9 cellular contexts compared by ENCODE assay signal in the genomic region with DNA sequence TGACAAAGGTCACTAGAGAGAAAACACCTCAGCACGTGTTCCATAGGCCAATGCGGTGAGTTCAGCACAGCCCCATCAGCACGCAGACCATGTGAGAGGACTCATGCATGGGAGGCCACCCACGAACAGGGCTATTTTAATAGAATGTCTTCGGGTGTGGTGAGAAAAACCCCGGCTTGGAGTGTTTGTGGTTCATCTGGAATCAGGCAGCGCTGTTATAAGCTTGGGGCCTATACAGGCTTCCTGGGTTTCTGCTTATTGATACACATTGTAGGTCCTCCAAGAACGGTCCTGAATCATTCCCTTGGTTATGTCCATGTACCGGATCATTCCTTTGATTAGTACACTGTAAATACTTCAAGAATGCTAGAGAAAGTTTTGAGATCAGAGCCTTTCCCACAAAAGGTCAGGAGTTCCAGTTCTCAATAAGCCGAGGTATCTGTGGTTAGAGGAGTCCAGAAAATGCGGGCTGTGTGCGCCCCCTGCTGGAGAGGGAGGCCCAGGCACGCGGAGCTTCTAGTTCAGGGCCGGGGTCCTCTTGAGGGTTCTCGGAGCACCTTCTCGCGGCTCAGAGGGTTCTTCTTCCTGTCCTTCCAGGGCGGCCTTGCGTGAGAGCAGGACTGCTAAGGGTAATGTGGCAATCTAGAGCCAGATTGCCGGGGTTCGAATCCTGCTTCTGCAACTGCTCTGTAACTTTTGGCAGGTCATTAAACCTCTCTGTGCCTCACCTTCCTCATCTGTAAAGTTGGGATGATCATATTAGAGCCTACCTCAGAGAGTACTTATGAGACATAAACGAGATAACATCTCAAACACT. TPM values are rescaled to one million over a fixed set of nuclear protein-coding genes. Genes with fewer than 3 reads are reported as not detected.
DNase-seq lines count a peak whose midpoint lies in the region; ATAC-seq and TF ChIP-seq lines count a peak whose summit lies in the region.
"Had no signal": no experiment of that assay in that cellular context is flagged by ENCODE, and none has a peak within 500 bp of the region (broad histone marks: within the 10 kb centered on the region; RNA-seq: fewer than 3 reads in every experiment).

No MANE protein-coding gene starts in this region.

- no peak overlapping the region for H3K9ac ChIP-seq in OCI-LY3 (ENCODE audit: low read length)

- ATAC-seq in GM19467 (IDR thresholded peaks at IDR 0.05; ENCODE audit: unreplicated experiment) (peak; percentile 80), HG03565 (IDR thresholded peaks at IDR 0.05; ENCODE audit: unreplicated experiment) (peak; percentile 86)
- ATAC-seq in stimulated activated naive CD8-positive, alpha-beta T cell treated with anti-CD3 and anti-CD28 coated beads, Interleukin-15, amount 100 ng/mL, for 72 hours, result peak; percentile 92

- H3K79me2 ChIP-seq in OCI-LY3 (ENCODE audit: low read length), result no peaks in the 10 kb centered on the region

- TF ChIP-seq CTCF in OCI-LY3 (IDR thresholded peaks at IDR 0.05; ENCODE audit: low read depth, low read length), result peak; percentile 98
- TF ChIP-seq CTCF in fibroblast of mammary gland (conservative IDR thresholded peaks at IDR 0.05; ENCODE audit: control insufficient read depth, insufficient read depth, low read depth, low read length), result peak; percentile 87
- TF ChIP-seq CTCF in neural crest cell (conservative IDR thresholded peaks at IDR 0.05), result peak; percentile 98

- peaks cover 14% of the 10 kb centered on the region for H3K4me1 Mint-ChIP-seq in activated T-cell treated with anti-CD3 and anti-CD28 coated beads, Interleukin-2, amount 50 U/mL, for 24 hours (ENCODE audit: low read depth)
- peaks cover 13% of the 10 kb centered on the region for H3K4me1 Mint-ChIP-seq in neural crest cell
- H3K4me1 Mint-ChIP-seq in stimulated activated naive CD8-positive, alpha-beta T cell treated with anti-CD3 and anti-CD28 coated beads, Interleukin-15, amount 100 ng/mL, for 72 hours, result peaks cover 14% of the 10 kb centered on the region

- H3K4me1 ChIP-seq in OCI-LY3 (ENCODE audit: low read length), result peaks cover 9% of the 10 kb centered on the region

- H3K9me3 Mint-ChIP-seq in activated T-cell treated with anti-CD3 and anti-CD28 coated beads, Interleukin-2, amount 50 U/mL, for 24 hours, result peaks cover 5% of the 10 kb centered on the region
- H3K9me3 Mint-ChIP-seq in neural crest cell, result peaks cover 13% of the 10 kb centered on the region
- H3K9me3 Mint-ChIP-seq in stimulated activated naive CD8-positive, alpha-beta T cell treated with anti-CD3 and anti-CD28 coated beads, Interleukin-15, amount 100 ng/mL, for 72 hours, result peaks cover 14 to 15% of the 10 kb centered on the region in 2 donors

- H3K4me2 ChIP-seq in OCI-LY3 (ENCODE audit: low read length), result peak overlapping the region; percentile 55

- H3K27ac ChIP-seq in OCI-LY3 (ENCODE audit: low read length), result no peak overlapping the region
- H3K27ac ChIP-seq: epithelial cell of prostate had no signal

- H4K20me1 ChIP-seq in OCI-LY3 (ENCODE audit: insufficient read depth, low read length), result no peaks in the 10 kb centered on the region

- H2AFZ ChIP-seq in OCI-LY3 (ENCODE audit: low read depth, low read length), result peak overlapping the region; percentile 56; the same call in 1 of the 2 replicates

- peak overlapping the region; percentile 8 for H3K27ac Mint-ChIP-seq in activated T-cell treated with anti-CD3 and anti-CD28 coated beads, Interleukin-2, amount 50 U/mL, for 24 hours
- no peak overlapping the region for H3K27ac Mint-ChIP-seq in neural crest cell (ENCODE audit: unreplicated experiment)
- peak overlapping the region in 1 of 2 donors; percentile 63 for H3K27ac Mint-ChIP-seq in stimulated activated naive CD8-positive, alpha-beta T cell treated with anti-CD3 and anti-CD28 coated beads, Interleukin-15, amount 100 ng/mL, for 72 hours

- H3K36me3 Mint-ChIP-seq in activated T-cell treated with anti-CD3 and anti-CD28 coated beads, Interleukin-2, amount 50 U/mL, for 24 hours (ENCODE audit: low read depth), result no peaks in the 10 kb centered on the region
- peaks cover 3% of the 10 kb centered on the region for H3K36me3 Mint-ChIP-seq in neural crest cell (ENCODE audit: low read depth)

- no peaks in the 10 kb centered on the region for H3K27me3 ChIP-seq in OCI-LY3 (ENCODE audit: low read depth, low read length)

- no peak overlapping the region for H3K4me3 Mint-ChIP-seq in activated T-cell treated with anti-CD3 and anti-CD28 coated beads, Interleukin-2, amount 50 U/mL, for 24 hours
- no peak overlapping the region for H3K4me3 Mint-ChIP-seq in neural crest cell
- H3K4me3 Mint-ChIP-seq in stimulated activated naive CD8-positive, alpha-beta T cell treated with anti-CD3 and anti-CD28 coated beads, Interleukin-15, amount 100 ng/mL, for 72 hours, result peak overlapping the region in 1 of 2 donors; percentile 49

- DNase-seq in Caki2 (ENCODE audit: low read depth) (peak; percentile 63), fibroblast of mammary gland (ENCODE audit: low read depth) (peak; percentile 97), neural crest cell (ENCODE audit: low read depth, low spot score) (peak; percentile 96)
- peak; percentile 88 for DNase-seq in activated T-cell treated with anti-CD3 and anti-CD28 coated beads, Interleukin-2, amount 50 U/mL, for 24 hours
- peak; percentile 79 to 81 for DNase-seq in stimulated activated naive CD8-positive, alpha-beta T cell treated with anti-CD3 and anti-CD28 coated beads, Interleukin-15, amount 100 ng/mL, for 72 hours

- in situ Hi-C loops in Caki2 (cut with HindIII; ENCODE audit: low pct_unique_long_range_greater_than_20kb, low sequenced_read_pairs), result loop anchor here (10.0 kb wide), 1 partner anchor 416 kb away; no protein-coding TSS in a partner anchor

- no peaks in the 10 kb centered on the region for H3K9me3 ChIP-seq in OCI-LY3 (ENCODE audit: insufficient read depth, low read length)

- H3K4me3 ChIP-seq in OCI-LY3 (ENCODE audit: low read length) (peak overlapping the region; percentile 20; the same call in 1 of the 2 replicates), fibroblast of mammary gland (ENCODE audit: control insufficient read depth, low read depth, low read length) (no peak overlapping the region)

- H3K27me3 Mint-ChIP-seq in activated T-cell treated with anti-CD3 and anti-CD28 coated beads, Interleukin-2, amount 50 U/mL, for 24 hours, result peaks cover 3% of the 10 kb centered on the region
- no peaks in the 10 kb centered on the region for H3K27me3 Mint-ChIP-seq in neural crest cell (ENCODE audit: low read depth)
- no peaks in the 10 kb centered on the region for H3K27me3 Mint-ChIP-seq in stimulated activated naive CD8-positive, alpha-beta T cell treated with anti-CD3 and anti-CD28 coated beads, Interleukin-15, amount 100 ng/mL, for 72 hours

- H3K36me3 ChIP-seq in OCI-LY3 (replicated peaks; ENCODE audit: low read depth, low read length), result peaks cover 6% of the 10 kb centered on the region

RNA-seq across cellular contexts. Expression of gene TLR10, which starts 51.8 kb away (rescaled TPM):
- total RNA-seq in Caki2 (2014; rRNA removed; shearing (Covaris generic); ENCODE audit: low replicate concordance), result not detected in 2 replicates
- not detected in 2 replicates for total RNA-seq in neural crest cell
